ENCODE assay signal across 1 cellular context in genomic region chr22:50250555-50251471, GRCh38.
TF ChIP-seq lines count a peak whose summit lies in the region.

HDAC10 (minus strand) TSS chr22:50251265; CDS start chr22:50251032, 233 bp downstream.

TF ChIP-seq in HepG2, 621 proteins besides CTCF, POLR2A, EP300 and RAD21 (continued from another document):
- TF ChIP-seq, protein P1, sequence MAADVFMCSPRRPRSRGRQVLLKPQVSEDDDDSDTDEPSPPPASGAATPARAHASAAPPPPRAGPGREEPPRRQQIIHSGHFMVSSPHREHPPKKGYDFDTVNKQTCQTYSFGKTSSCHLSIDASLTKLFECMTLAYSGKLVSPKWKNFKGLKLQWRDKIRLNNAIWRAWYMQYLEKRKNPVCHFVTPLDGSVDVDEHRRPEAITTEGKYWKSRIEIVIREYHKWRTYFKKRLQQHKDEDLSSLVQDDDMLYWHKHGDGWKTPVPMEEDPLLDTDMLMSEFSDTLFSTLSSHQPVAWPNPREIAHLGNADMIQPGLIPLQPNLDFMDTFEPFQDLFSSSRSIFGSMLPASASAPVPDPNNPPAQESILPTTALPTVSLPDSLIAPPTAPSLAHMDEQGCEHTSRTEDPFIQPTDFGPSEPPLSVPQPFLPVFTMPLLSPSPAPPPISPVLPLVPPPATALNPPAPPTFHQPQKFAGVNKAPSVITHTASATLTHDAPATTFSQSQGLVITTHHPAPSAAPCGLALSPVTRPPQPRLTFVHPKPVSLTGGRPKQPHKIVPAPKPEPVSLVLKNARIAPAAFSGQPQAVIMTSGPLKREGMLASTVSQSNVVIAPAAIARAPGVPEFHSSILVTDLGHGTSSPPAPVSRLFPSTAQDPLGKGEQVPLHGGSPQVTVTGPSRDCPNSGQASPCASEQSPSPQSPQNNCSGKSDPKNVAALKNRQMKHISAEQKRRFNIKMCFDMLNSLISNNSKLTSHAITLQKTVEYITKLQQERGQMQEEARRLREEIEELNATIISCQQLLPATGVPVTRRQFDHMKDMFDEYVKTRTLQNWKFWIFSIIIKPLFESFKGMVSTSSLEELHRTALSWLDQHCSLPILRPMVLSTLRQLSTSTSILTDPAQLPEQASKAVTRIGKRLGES (CRISPR knock-in tag; IDR thresholded peaks at IDR 0.05; ENCODE audit: borderline replicate concordance), result no peak
- TF ChIP-seq HOXA9 (CRISPR knock-in tag; IDR thresholded peaks at IDR 0.05; ENCODE audit: borderline replicate concordance), result no peak
- TF ChIP-seq EEA1 (CRISPR knock-in tag; IDR thresholded peaks at IDR 0.05; ENCODE audit: borderline replicate concordance), result peak; percentile 82; the same call in 1 of the 2 replicates
- peak; percentile 89 for TF ChIP-seq RBFOX2 (IDR thresholded peaks at IDR 0.05; ENCODE audit: low read depth, low read length)
- TF ChIP-seq ZNF761 (CRISPR knock-in tag; conservative IDR thresholded peaks at IDR 0.05), result no peak; the same call in 1 of the 2 replicates
- no peak for TF ChIP-seq KDM6A (CRISPR knock-in tag; IDR thresholded peaks at IDR 0.05; ENCODE audit: low read depth)
- no peak for TF ChIP-seq HNRNPH1 (optimal IDR thresholded peaks at IDR 0.05; ENCODE audit: low read depth, low read length)
- no peak for TF ChIP-seq ZNF138 (CRISPR knock-in tag; IDR thresholded peaks at IDR 0.05; ENCODE audit: low read depth)
- TF ChIP-seq, protein P2, sequence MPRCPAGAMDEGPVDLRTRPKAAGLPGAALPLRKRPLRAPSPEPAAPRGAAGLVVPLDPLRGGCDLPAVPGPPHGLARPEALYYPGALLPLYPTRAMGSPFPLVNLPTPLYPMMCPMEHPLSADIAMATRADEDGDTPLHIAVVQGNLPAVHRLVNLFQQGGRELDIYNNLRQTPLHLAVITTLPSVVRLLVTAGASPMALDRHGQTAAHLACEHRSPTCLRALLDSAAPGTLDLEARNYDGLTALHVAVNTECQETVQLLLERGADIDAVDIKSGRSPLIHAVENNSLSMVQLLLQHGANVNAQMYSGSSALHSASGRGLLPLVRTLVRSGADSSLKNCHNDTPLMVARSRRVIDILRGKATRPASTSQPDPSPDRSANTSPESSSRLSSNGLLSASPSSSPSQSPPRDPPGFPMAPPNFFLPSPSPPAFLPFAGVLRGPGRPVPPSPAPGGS (CRISPR knock-in tag; IDR thresholded peaks at IDR 0.05), result peak; percentile 69; the same call in 1 of the 2 replicates
- TF ChIP-seq SP1 (IDR thresholded peaks at IDR 0.05), result no peak
- TF ChIP-seq SP1 (CRISPR knock-in tag; IDR thresholded peaks at IDR 0.05), result peak; percentile 42; the same call in 1 of the 2 replicates
- TF ChIP-seq, protein P3, sequence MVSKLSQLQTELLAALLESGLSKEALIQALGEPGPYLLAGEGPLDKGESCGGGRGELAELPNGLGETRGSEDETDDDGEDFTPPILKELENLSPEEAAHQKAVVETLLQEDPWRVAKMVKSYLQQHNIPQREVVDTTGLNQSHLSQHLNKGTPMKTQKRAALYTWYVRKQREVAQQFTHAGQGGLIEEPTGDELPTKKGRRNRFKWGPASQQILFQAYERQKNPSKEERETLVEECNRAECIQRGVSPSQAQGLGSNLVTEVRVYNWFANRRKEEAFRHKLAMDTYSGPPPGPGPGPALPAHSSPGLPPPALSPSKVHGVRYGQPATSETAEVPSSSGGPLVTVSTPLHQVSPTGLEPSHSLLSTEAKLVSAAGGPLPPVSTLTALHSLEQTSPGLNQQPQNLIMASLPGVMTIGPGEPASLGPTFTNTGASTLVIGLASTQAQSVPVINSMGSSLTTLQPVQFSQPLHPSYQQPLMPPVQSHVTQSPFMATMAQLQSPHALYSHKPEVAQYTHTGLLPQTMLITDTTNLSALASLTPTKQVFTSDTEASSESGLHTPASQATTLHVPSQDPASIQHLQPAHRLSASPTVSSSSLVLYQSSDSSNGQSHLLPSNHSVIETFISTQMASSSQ (IDR thresholded peaks at IDR 0.05; ENCODE audit: low read depth), result no peak
- TF ChIP-seq, protein P3 (CRISPR knock-in tag; IDR thresholded peaks at IDR 0.05; ENCODE audit: borderline replicate concordance), result 0 out of 2 replicates have a peak, but pooled peaks have one; percentile 37
- TF ChIP-seq SMAD1 (CRISPR knock-in tag; IDR thresholded peaks at IDR 0.05; ENCODE audit: borderline replicate concordance, low read depth), result peak; percentile 61; the same call in 1 of the 2 replicates
- TF ChIP-seq ZFX (CRISPR knock-in tag; IDR thresholded peaks at IDR 0.05; ENCODE audit: low read depth), result peak; percentile 85
- TF ChIP-seq ZNF253 (CRISPR knock-in tag; IDR thresholded peaks at IDR 0.05; ENCODE audit: borderline replicate concordance), result 0 out of 2 replicates have a peak, but pooled peaks have one; percentile 63
- no peak for TF ChIP-seq TAF15 (IDR thresholded peaks at IDR 0.05; ENCODE audit: low read depth, low read length, poor library complexity, severe bottlenecking)
- 0 out of 2 replicates have a peak, but pooled peaks have one; percentile 33 for TF ChIP-seq ZBTB3 (CRISPR knock-in tag; IDR thresholded peaks at IDR 0.05; ENCODE audit: borderline replicate concordance, low read depth)
- no peak; the same call in 1 of the 2 replicates for TF ChIP-seq ZNF274 (CRISPR knock-in tag; IDR thresholded peaks at IDR 0.05)
- TF ChIP-seq, protein P4, sequence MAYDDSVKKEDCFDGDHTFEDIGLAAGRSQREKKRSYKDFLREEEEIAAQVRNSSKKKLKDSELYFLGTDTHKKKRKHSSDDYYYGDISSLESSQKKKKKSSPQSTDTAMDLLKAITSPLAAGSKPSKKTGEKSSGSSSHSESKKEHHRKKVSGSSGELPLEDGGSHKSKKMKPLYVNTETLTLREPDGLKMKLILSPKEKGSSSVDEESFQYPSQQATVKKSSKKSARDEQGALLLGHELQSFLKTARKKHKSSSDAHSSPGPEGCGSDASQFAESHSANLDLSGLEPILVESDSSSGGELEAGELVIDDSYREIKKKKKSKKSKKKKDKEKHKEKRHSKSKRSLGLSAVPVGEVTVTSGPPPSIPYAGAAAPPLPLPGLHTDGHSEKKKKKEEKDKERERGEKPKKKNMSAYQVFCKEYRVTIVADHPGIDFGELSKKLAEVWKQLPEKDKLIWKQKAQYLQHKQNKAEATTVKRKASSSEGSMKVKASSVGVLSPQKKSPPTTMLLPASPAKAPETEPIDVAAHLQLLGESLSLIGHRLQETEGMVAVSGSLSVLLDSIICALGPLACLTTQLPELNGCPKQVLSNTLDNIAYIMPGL (CRISPR knock-in tag; IDR thresholded peaks at IDR 0.05; ENCODE audit: borderline replicate concordance in 1 of 2, low read depth in 1 of 2), result peak in 1 of 2 experiments; percentile 85; a peak in 3 of 4 replicates
- 0 out of 2 replicates have a peak, but pooled peaks have one; percentile 41 for TF ChIP-seq AHR (CRISPR knock-in tag; IDR thresholded peaks at IDR 0.05)
